In the genomic region with DNA sequence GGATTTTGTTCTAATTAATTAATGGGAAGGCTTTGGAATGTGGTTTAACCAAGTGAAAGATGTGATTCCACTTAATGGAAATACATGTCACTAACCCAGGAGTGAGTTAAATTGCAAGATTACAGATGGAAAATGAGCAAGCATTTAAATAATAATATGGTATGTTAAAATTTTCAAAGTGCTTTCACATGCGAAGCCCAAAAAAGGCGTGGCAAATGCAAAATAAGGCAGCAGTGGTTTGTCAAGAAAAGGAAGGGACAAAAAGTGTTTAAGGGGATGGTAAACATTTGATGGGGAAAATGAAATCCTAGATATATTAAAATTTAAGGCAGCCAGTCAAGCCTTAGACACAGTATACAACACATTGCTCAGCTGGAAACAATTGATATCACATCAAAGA, we compare ENCODE assay signal across 10 cellular contexts. TPM values are rescaled to one million over a fixed set of nuclear protein-coding genes. Genes with fewer than 3 reads are reported as not detected.
DNase-seq lines count a peak whose midpoint lies in the region; ATAC-seq and TF ChIP-seq lines count a peak whose summit lies in the region.
"Had no signal": no experiment of that assay in that cellular context is flagged by ENCODE, and none has a peak within 500 bp of the region (broad histone marks: within the 10 kb centered on the region; RNA-seq: fewer than 3 reads in every experiment).

No MANE protein-coding gene starts in this region.

- peaks cover 48% of the 10 kb centered on the region for H3K36me3 Mint-ChIP-seq in activated CD4-positive, alpha-beta memory T cell treated with anti-CD3 and anti-CD28 coated beads, Interleukin-2, amount 10 ng/mL, durations not matched to agents 7 days and 5 days (ENCODE audit: low read depth)
- H3K36me3 Mint-ChIP-seq in activated CD4-positive, alpha-beta memory T cell treated with anti-CD3 and anti-CD28 coated beads for 36 hours: peaks cover 50% of the 10 kb centered on the region
- peaks cover 17% of the 10 kb centered on the region for H3K36me3 Mint-ChIP-seq in endodermal cell (ENCODE audit: low read depth)

- H3K4me2 ChIP-seq in OCI-LY1 (ENCODE audit: low read length): peak overlapping the region; percentile 82

- POLR2A ChIA-PET in activated CD4-positive, alpha-beta memory T cell treated with anti-CD3 and anti-CD28 coated beads, Interleukin-2, amount 10 ng/mL, durations not matched to agents 7 days and 5 days (lab: Charles Lee): no interaction called here
- POLR2A ChIA-PET in activated CD4-positive, alpha-beta memory T cell treated with anti-CD3 and anti-CD28 coated beads for 36 hours (lab: Charles Lee): no interaction called here

- no peaks in the 10 kb centered on the region for H3K9me2 ChIP-seq in OCI-LY1 (ENCODE audit: low read depth, low read length)

- H2AFZ ChIP-seq in OCI-LY1 (ENCODE audit: low read length): no peak overlapping the region

- DNase-seq in activated CD4-positive, alpha-beta memory T cell treated with anti-CD3 and anti-CD28 coated beads, Interleukin-2, amount 10 ng/mL, durations not matched to agents 7 days and 5 days: no peak
- DNase-seq in activated CD4-positive, alpha-beta memory T cell treated with anti-CD3 and anti-CD28 coated beads for 36 hours: no peak
- DNase-seq in endodermal cell (no peak), retinal pigment epithelial cell (ENCODE audit: low read depth) (no peak), esophagus squamous epithelium (lab: John Stamatoyannopoulos, UW) (no peak), left colon (no peak)
- DNase-seq: RPMI8226 had no signal

- H3K27me3 Mint-ChIP-seq in activated CD4-positive, alpha-beta memory T cell treated with anti-CD3 and anti-CD28 coated beads, Interleukin-2, amount 10 ng/mL, durations not matched to agents 7 days and 5 days: no peaks in the 10 kb centered on the region
- no peaks in the 10 kb centered on the region for H3K27me3 Mint-ChIP-seq in activated CD4-positive, alpha-beta memory T cell treated with anti-CD3 and anti-CD28 coated beads for 36 hours
- H3K27me3 Mint-ChIP-seq in endodermal cell (ENCODE audit: insufficient read depth): no peaks in the 10 kb centered on the region

- CTCF ChIA-PET in activated CD4-positive, alpha-beta memory T cell treated with anti-CD3 and anti-CD28 coated beads, Interleukin-2, amount 10 ng/mL, durations not matched to agents 7 days and 5 days (lab: Charles Lee): no interaction called here
- CTCF ChIA-PET in activated CD4-positive, alpha-beta memory T cell treated with anti-CD3 and anti-CD28 coated beads for 36 hours (lab: Charles Lee): interaction anchor here (0.7 kb wide), 1 partner anchor 74 kb away, joined by 3 read pairs; no protein-coding TSS in a partner anchor

- H3K36me3 ChIP-seq in OCI-LY1 (ENCODE audit: insufficient read depth, low read length) (peaks cover 54% of the 10 kb centered on the region), endodermal cell (ENCODE audit: control insufficient read depth, insufficient read depth, low read length) (peaks cover 48% of the 10 kb centered on the region), esophagus squamous epithelium (no peaks in the 10 kb centered on the region)

- H3K79me2 ChIP-seq in OCI-LY1 (ENCODE audit: insufficient read depth, low read length): peaks cover 54% of the 10 kb centered on the region

- peak overlapping the region; percentile 97 for H3K4me3 ChIP-seq in OCI-LY1 (ENCODE audit: low read depth, low read length, poor library complexity, severe bottlenecking)
- peak overlapping the region; percentile 83 for H3K4me3 ChIP-seq in endodermal cell (ENCODE audit: low read length)
- H3K4me3 ChIP-seq in retinal pigment epithelial cell (ENCODE audit: low read length): peak overlapping the region; percentile 38
- peak overlapping the region in 1 of 4 donors; percentile 1 for H3K4me3 ChIP-seq in esophagus squamous epithelium
- H3K4me3 ChIP-seq: lung had no signal

- WGBS in endodermal cell (ENCODE audit: insufficient coverage in 1 of 2, insufficient read length in 1 of 2), 2 experiments: 60 to 68% methylated on average over 2 of the region's 2 CpGs
- 78 to 80% methylated on average over 2 of the region's 2 CpGs for WGBS in esophagus squamous epithelium, 2 donors

- TF ChIP-seq POLR2A in esophagus squamous epithelium (IDR thresholded peaks at IDR 0.05): no peak

- intact Hi-C loops in activated CD4-positive, alpha-beta memory T cell treated with anti-CD3 and anti-CD28 coated beads for 36 hours (cut with micrococcal nuclease): no loop called here
- intact Hi-C loops in esophagus squamous epithelium (cut with DNase I): no loop called here
- intact Hi-C loops in left colon (cut with DNase I, micrococcal nuclease): no loop called here

- H3K9me3 ChIP-seq in OCI-LY1 (ENCODE audit: low read length) (no peaks in the 10 kb centered on the region), endodermal cell (ENCODE audit: control insufficient read depth, low read length) (no peaks in the 10 kb centered on the region), esophagus squamous epithelium (no peaks in the 10 kb centered on the region)

- H3K27me3 ChIP-seq in OCI-LY1 (ENCODE audit: insufficient read depth, low read length): no peaks in the 10 kb centered on the region
- H3K27me3 ChIP-seq in endodermal cell (ENCODE audit: control insufficient read depth, insufficient read depth, low read length, poor library complexity, severe bottlenecking): no peaks in the 10 kb centered on the region
- no peaks in the 10 kb centered on the region for H3K27me3 ChIP-seq in esophagus squamous epithelium

- H3K27ac ChIP-seq in OCI-LY1 (ENCODE audit: low read depth, low read length, poor library complexity, severe bottlenecking) (no peak overlapping the region), endodermal cell (ENCODE audit: low read depth, low read length) (no peak overlapping the region), esophagus squamous epithelium (no peak overlapping the region)

- ATAC-seq in HG03460 (IDR thresholded peaks at IDR 0.05; ENCODE audit: unreplicated experiment) (no peak), left colon (no peak)

- H3K4me1 ChIP-seq in OCI-LY1 (ENCODE audit: insufficient read depth, low read length, severe bottlenecking) (peaks cover 31% of the 10 kb centered on the region), endodermal cell (ENCODE audit: control insufficient read depth, insufficient read depth, low read length) (no peaks in the 10 kb centered on the region), esophagus squamous epithelium (peaks cover 0 to 31% (median 8%) of the 10 kb centered on the region in 3 donors)

- H3F3A ChIP-seq in OCI-LY1 (ENCODE audit: insufficient read depth, low read length): 0 out of 2 replicates have a peak, but pooled peaks cover 3% of the 10 kb centered on the region

- no peaks in the 10 kb centered on the region for H4K20me1 ChIP-seq in OCI-LY1 (ENCODE audit: insufficient read depth, low read length)

- H3K4me1 Mint-ChIP-seq in activated CD4-positive, alpha-beta memory T cell treated with anti-CD3 and anti-CD28 coated beads, Interleukin-2, amount 10 ng/mL, durations not matched to agents 7 days and 5 days: peaks cover 51% of the 10 kb centered on the region
- peaks cover 23% of the 10 kb centered on the region for H3K4me1 Mint-ChIP-seq in activated CD4-positive, alpha-beta memory T cell treated with anti-CD3 and anti-CD28 coated beads for 36 hours (ENCODE audit: low read depth)
- peaks cover 21% of the 10 kb centered on the region for H3K4me1 Mint-ChIP-seq in endodermal cell

- no peak for TF ChIP-seq CTCF in OCI-LY1 (IDR thresholded peaks at IDR 0.05; ENCODE audit: low read length)
- TF ChIP-seq CTCF in endodermal cell (conservative IDR thresholded peaks at IDR 0.05): no peak
- TF ChIP-seq CTCF in retinal pigment epithelial cell (conservative IDR thresholded peaks at IDR 0.05; ENCODE audit: low read depth, low read length): no peak
- no peak for TF ChIP-seq CTCF in esophagus squamous epithelium (IDR thresholded peaks at IDR 0.05)

- H3K9ac ChIP-seq in OCI-LY1 (ENCODE audit: low read length) (peak overlapping the region; percentile 59; the same call in 1 of the 2 replicates), endodermal cell (ENCODE audit: extremely low read depth, low read length, poor library complexity, severe bottlenecking) (no peak overlapping the region)

- no peaks in the 10 kb centered on the region for H3K9me3 Mint-ChIP-seq in activated CD4-positive, alpha-beta memory T cell treated with anti-CD3 and anti-CD28 coated beads, Interleukin-2, amount 10 ng/mL, durations not matched to agents 7 days and 5 days
- no peaks in the 10 kb centered on the region for H3K9me3 Mint-ChIP-seq in activated CD4-positive, alpha-beta memory T cell treated with anti-CD3 and anti-CD28 coated beads for 36 hours
- no peaks in the 10 kb centered on the region for H3K9me3 Mint-ChIP-seq in endodermal cell

- H3K4me3 Mint-ChIP-seq in activated CD4-positive, alpha-beta memory T cell treated with anti-CD3 and anti-CD28 coated beads, Interleukin-2, amount 10 ng/mL, durations not matched to agents 7 days and 5 days: peak overlapping the region; percentile 72
- no peak overlapping the region for H3K4me3 Mint-ChIP-seq in activated CD4-positive, alpha-beta memory T cell treated with anti-CD3 and anti-CD28 coated beads for 36 hours
- peak overlapping the region; percentile 88 for H3K4me3 Mint-ChIP-seq in endodermal cell

- H3K27ac Mint-ChIP-seq in activated CD4-positive, alpha-beta memory T cell treated with anti-CD3 and anti-CD28 coated beads, Interleukin-2, amount 10 ng/mL, durations not matched to agents 7 days and 5 days: no peak overlapping the region
- no peak overlapping the region for H3K27ac Mint-ChIP-seq in activated CD4-positive, alpha-beta memory T cell treated with anti-CD3 and anti-CD28 coated beads for 36 hours
- H3K27ac Mint-ChIP-seq in endodermal cell: peak overlapping the region; percentile 6

RNA-seq across cellular contexts. Expression of a gene that starts 2.9 kb away (rescaled TPM):
- total RNA-seq in activated CD4-positive, alpha-beta memory T cell treated with anti-CD3 and anti-CD28 coated beads, Interleukin-2, amount 10 ng/mL, durations not matched to agents 7 days and 5 days: 10 to 100 TPM; 18.2 to 18.5 TPM
- total RNA-seq in activated CD4-positive, alpha-beta memory T cell treated with anti-CD3 and anti-CD28 coated beads for 36 hours: 10 to 100 TPM; 16.8 to 18.0 TPM
- total RNA-seq in endodermal cell: 10 to 100 TPM; 21.9 to 27.2 TPM
- polyA plus RNA-seq in endodermal cell (2013, experiment 1 of 2): 20.9 TPM
- 19.5 TPM for polyA plus RNA-seq in endodermal cell (2013, experiment 2 of 2)
- total RNA-seq in esophagus squamous epithelium: 10 to 100 TPM in 2 of 4 donors, 1 to 10 TPM in 2; 8.4 to 33.7 (median 10.1) TPM
- total RNA-seq in left colon: 1 to 10 TPM; 1.3 to 4.4 TPM
